25 cellular contexts compared by ENCODE assay signal in genomic region chr5:175250426-175250825, GRCh38.
"Had no signal": no experiment of that assay in that cellular context is flagged by ENCODE, and none has a peak within 500 bp of the region (broad histone marks: within the 10 kb centered on the region; RNA-seq: fewer than 3 reads in every experiment).

No MANE protein-coding gene starts in this region.

- H3K4me3 ChIP-seq: left lung, lower lobe of right lung, ovary, psoas muscle, right atrium auricular region, right lobe of liver, smooth muscle cell, tibial nerve, uterus had no signal

- H3K4me2 ChIP-seq: smooth muscle cell had no signal

- DNase-seq: hypothalamus; immature natural killer cell; kidney; left colon; left lung; lower lobe of right lung; mammary epithelial cell; mesenchymal stem cell; naive thymus-derived CD8-positive, alpha-beta T cell; occipital lobe; ovary; psoas muscle; right lobe of liver; stimulated activated CD4-positive, alpha-beta T cell treated with anti-CD3 and anti-CD28 coated beads, Interleukin-1b, Interleukin-23, amount 100 ng/mL, for 48 hours; stimulated activated CD4-positive, alpha-beta T cell treated with anti-CD3 and anti-CD28 coated beads, Interleukin-2, amount 100 ng/mL, for 48 hours; stimulated activated CD4-positive, alpha-beta T cell treated with anti-CD3 and anti-CD28 coated beads, Interleukin-4, amount 100 ng/mL, for 4 hours; stimulated activated CD8-positive, alpha-beta memory T cell treated with anti-CD3 and anti-CD28 coated beads, Interleukin-4, amount 100 ng/mL, for 48 hours; stimulated activated naive CD4-positive, alpha-beta T cell treated with Interleukin-2 at 50 U/mL for 16 hours; stimulated activated naive CD8-positive, alpha-beta T cell treated with anti-CD3 and anti-CD28 coated beads, Interleukin-15, amount 100 ng/mL, for 72 hours; substantia nigra; uterus had no signal

- H3K36me3 ChIP-seq: left lung, lower lobe of right lung, neutrophil, ovary, right atrium auricular region, right lobe of liver, tibial nerve, uterus had no signal

- H3K4me1 ChIP-seq: psoas muscle, right lobe of liver, tibial nerve, uterus had no signal

- H3K27ac ChIP-seq: left lung, lower lobe of right lung, neutrophil, ovary, psoas muscle, right atrium auricular region, right lobe of liver, tibial nerve, uterus had no signal

- H3K9me3 ChIP-seq: left lung, lower lobe of right lung, neutrophil, ovary, psoas muscle, right atrium auricular region, right lobe of liver, tibial nerve, uterus had no signal
